In genomic region chr2:129067070-129067469, GRCh38 we compare ENCODE assay signal across 32 cellular contexts.
"Had no signal": no experiment of that assay in that cellular context is flagged by ENCODE, and none has a peak within 500 bp of the region (broad histone marks: within the 10 kb centered on the region; RNA-seq: fewer than 3 reads in every experiment).

No MANE protein-coding gene starts in this region.

- H3K4me3 ChIP-seq: ascending aorta had no signal

- H3K9me3 ChIP-seq: ascending aorta had no signal

- H3K4me1 ChIP-seq: ascending aorta had no signal

- H3K9me3 Mint-ChIP-seq: activated B cell treated with CpG ODN at 0.5 μM for 24 hours; activated CD4-positive, alpha-beta memory T cell treated with anti-CD3 and anti-CD28 coated beads for 36 hours; activated CD4-positive, alpha-beta T cell treated with anti-CD3 and anti-CD28 coated beads, Interleukin-2, amount 10 ng/mL, durations not matched to agents 24 days and 14 days; activated CD8-positive, alpha-beta T cell treated with anti-CD3 and anti-CD28 coated beads for 36 hours; activated naive CD4-positive, alpha-beta T cell treated with anti-CD3 and anti-CD28 coated beads, Interleukin-2, amount 10 ng/mL, durations not matched to agents 7 days and 5 days; activated naive CD4-positive, alpha-beta T cell treated with anti-CD3 and anti-CD28 coated beads, Interleukin-2, amount 50 U/mL, for 24 hours; activated naive CD8-positive, alpha-beta T cell treated with anti-CD3 and anti-CD28 coated beads, Interleukin-2, amount 10 ng/mL, durations not matched to agents 7 days and 5 days; activated naive CD8-positive, alpha-beta T cell treated with anti-CD3 and anti-CD28 coated beads, Interleukin-2, amount 50 U/mL, for 24 hours; activated T-cell treated with anti-CD3 and anti-CD28 coated beads, Interleukin-2, amount 50 U/mL, for 24 hours; activated T-helper 2 cell treated with anti-CD3 and anti-CD28 coated beads, Interferon-gamma antibody, Interleukin-2, Interleukin-4, amounts not matched to agents 10 μg/mL and 5 μg/mL and 100 μg/mL, durations not matched to agents 14 hours and 24 hours and 36 hours; brain; central memory CD8-positive, alpha-beta T cell; T-cell had no signal

- H3K36me3 ChIP-seq: ascending aorta had no signal

- H3K27ac ChIP-seq: ascending aorta, VCaP had no signal

- H3K36me3 Mint-ChIP-seq: activated CD4-positive, alpha-beta memory T cell treated with anti-CD3 and anti-CD28 coated beads for 36 hours; activated CD8-positive, alpha-beta memory T cell treated with anti-CD3 and anti-CD28 coated beads, Interleukin-2, amount 10 ng/mL, durations not matched to agents 7 days and 5 days; activated naive CD4-positive, alpha-beta T cell treated with anti-CD3 and anti-CD28 coated beads, Interleukin-2, amount 10 ng/mL, durations not matched to agents 7 days and 5 days; activated naive CD4-positive, alpha-beta T cell treated with anti-CD3 and anti-CD28 coated beads, Interleukin-2, amount 50 U/mL, for 24 hours; activated naive CD8-positive, alpha-beta T cell; activated naive CD8-positive, alpha-beta T cell treated with anti-CD3 and anti-CD28 coated beads, Interleukin-2, amount 10 ng/mL, durations not matched to agents 7 days and 5 days; brain; T-cell had no signal

- H3K27me3 ChIP-seq: ascending aorta had no signal

- H3K4me1 Mint-ChIP-seq: activated B cell treated with CpG ODN at 0.5 μM for 24 hours; activated CD4-positive, alpha-beta T cell treated with anti-CD3 and anti-CD28 coated beads, Interleukin-2, amount 10 ng/mL, durations not matched to agents 24 days and 14 days; activated CD8-positive, alpha-beta memory T cell treated with anti-CD3 and anti-CD28 coated beads, Interleukin-2, amount 10 ng/mL, durations not matched to agents 7 days and 5 days; activated naive CD4-positive, alpha-beta T cell treated with anti-CD3 and anti-CD28 coated beads, Interleukin-2, amount 10 ng/mL, durations not matched to agents 7 days and 5 days; activated naive CD4-positive, alpha-beta T cell treated with anti-CD3 and anti-CD28 coated beads, Interleukin-2, amount 50 U/mL, for 24 hours; activated naive CD8-positive, alpha-beta T cell treated with anti-CD3 and anti-CD28 coated beads, Interleukin-2, amount 50 U/mL, for 24 hours; central memory CD8-positive, alpha-beta T cell; T-cell; T-helper 17 cell had no signal

- H3K4me3 Mint-ChIP-seq: activated B cell treated with CpG ODN at 0.5 μM for 24 hours; activated CD4-positive, alpha-beta memory T cell treated with anti-CD3 and anti-CD28 coated beads for 36 hours; activated CD4-positive, alpha-beta T cell treated with anti-CD3 and anti-CD28 coated beads, Interleukin-2, amount 10 ng/mL, durations not matched to agents 24 days and 14 days; activated CD8-positive, alpha-beta memory T cell treated with anti-CD3 and anti-CD28 coated beads, Interleukin-2, amount 10 ng/mL, durations not matched to agents 7 days and 5 days; activated CD8-positive, alpha-beta T cell treated with anti-CD3 and anti-CD28 coated beads for 36 hours; activated naive CD4-positive, alpha-beta T cell treated with anti-CD3 and anti-CD28 coated beads, Interleukin-2, amount 10 ng/mL, durations not matched to agents 7 days and 5 days; activated naive CD4-positive, alpha-beta T cell treated with anti-CD3 and anti-CD28 coated beads, Interleukin-2, amount 50 U/mL, for 24 hours; activated naive CD8-positive, alpha-beta T cell; activated naive CD8-positive, alpha-beta T cell treated with anti-CD3 and anti-CD28 coated beads, Interleukin-2, amount 10 ng/mL, durations not matched to agents 7 days and 5 days; activated naive CD8-positive, alpha-beta T cell treated with anti-CD3 and anti-CD28 coated beads, Interleukin-2, amount 50 U/mL, for 24 hours; activated T-cell treated with anti-CD3 and anti-CD28 coated beads, Interleukin-2, amount 50 U/mL, for 24 hours; brain; central memory CD8-positive, alpha-beta T cell; T-cell; T-helper 17 cell had no signal

- H3K27ac Mint-ChIP-seq: activated B cell treated with CpG ODN at 0.5 μM for 24 hours; activated CD4-positive, alpha-beta memory T cell treated with anti-CD3 and anti-CD28 coated beads for 36 hours; activated CD4-positive, alpha-beta T cell treated with anti-CD3 and anti-CD28 coated beads, Interleukin-2, amount 10 ng/mL, durations not matched to agents 24 days and 14 days; activated CD8-positive, alpha-beta memory T cell treated with anti-CD3 and anti-CD28 coated beads, Interleukin-2, amount 10 ng/mL, durations not matched to agents 7 days and 5 days; activated CD8-positive, alpha-beta T cell treated with anti-CD3 and anti-CD28 coated beads for 36 hours; activated naive CD4-positive, alpha-beta T cell treated with anti-CD3 and anti-CD28 coated beads, Interleukin-2, amount 10 ng/mL, durations not matched to agents 7 days and 5 days; activated naive CD4-positive, alpha-beta T cell treated with anti-CD3 and anti-CD28 coated beads, Interleukin-2, amount 50 U/mL, for 24 hours; activated naive CD8-positive, alpha-beta T cell; activated naive CD8-positive, alpha-beta T cell treated with anti-CD3 and anti-CD28 coated beads, Interleukin-2, amount 10 ng/mL, durations not matched to agents 7 days and 5 days; activated naive CD8-positive, alpha-beta T cell treated with anti-CD3 and anti-CD28 coated beads, Interleukin-2, amount 50 U/mL, for 24 hours; activated T-cell treated with anti-CD3 and anti-CD28 coated beads, Interleukin-2, amount 50 U/mL, for 24 hours; activated T-helper 2 cell treated with anti-CD3 and anti-CD28 coated beads, Interferon-gamma antibody, Interleukin-2, Interleukin-4, amounts not matched to agents 10 μg/mL and 5 μg/mL and 100 μg/mL, durations not matched to agents 14 hours and 24 hours and 36 hours; brain; T-cell; T-helper 17 cell had no signal

- ATAC-seq: activated CD8-positive, alpha-beta memory T cell treated with anti-CD3 and anti-CD28 coated beads, Interleukin-2, amount 10 ng/mL, durations not matched to agents 7 days and 5 days; activated CD8-positive, alpha-beta T cell treated with anti-CD3 and anti-CD28 coated beads for 36 hours; activated naive CD8-positive, alpha-beta T cell treated with anti-CD3 and anti-CD28 coated beads, Interleukin-2, amount 50 U/mL, for 24 hours; T-cell; T-helper 17 cell had no signal

- DNase-seq: activated B cell treated with CpG ODN at 0.5 μM for 24 hours; activated CD4-positive, alpha-beta memory T cell treated with anti-CD3 and anti-CD28 coated beads for 36 hours; activated CD4-positive, alpha-beta T cell treated with anti-CD3 and anti-CD28 coated beads for 4 hours; activated CD4-positive, alpha-beta T cell treated with anti-CD3 and anti-CD28 coated beads, Interleukin-2, amount 10 ng/mL, durations not matched to agents 24 days and 14 days; activated CD4-positive, alpha-beta T cell treated with anti-CD3 and anti-CD28 coated beads, Interleukin-2, amount 50 U/mL, for 1 hour; activated CD4-positive, alpha-beta T cell treated with anti-CD3 and anti-CD28 coated beads, Interleukin-2, amount 50 U/mL, for 4 hours; activated CD4-positive, CD25-positive, alpha-beta regulatory T cell treated with anti-CD3 and anti-CD28 coated beads, Interleukin-2, amount 50 U/mL, for 72 hours; activated CD8-positive, alpha-beta memory T cell treated with anti-CD3 and anti-CD28 coated beads, Interleukin-2, amount 10 ng/mL, durations not matched to agents 7 days and 5 days; activated CD8-positive, alpha-beta memory T cell treated with anti-CD3 and anti-CD28 coated beads, Interleukin-2, amount 50 U/mL, for 48 hours; activated CD8-positive, alpha-beta T cell treated with anti-CD3 and anti-CD28 coated beads for 36 hours; activated effector memory CD4-positive, alpha-beta T cell treated with Interleukin-2 at 50 U/mL for 16 hours; activated gamma-delta T cell; activated naive CD4-positive, alpha-beta T cell treated with anti-CD3 and anti-CD28 coated beads, Interleukin-2, amount 10 ng/mL, durations not matched to agents 7 days and 5 days; activated naive CD4-positive, alpha-beta T cell treated with Interleukin-2 at 50 U/mL for 16 hours; activated naive CD8-positive, alpha-beta T cell treated with anti-CD3 and anti-CD28 coated beads, Interleukin-2, amount 10 ng/mL, durations not matched to agents 7 days and 5 days; activated naive CD8-positive, alpha-beta T cell treated with anti-CD3 and anti-CD28 coated beads, Interleukin-2, amount 50 U/mL, for 24 hours; activated T-cell treated with anti-CD3 and anti-CD28 coated beads, Interleukin-2, amount 50 U/mL, for 24 hours; activated T-cell treated with anti-CD3 and anti-CD28 coated beads, Interleukin-2, amount 50 U/mL, for 48 hours; amygdala; anterior cingulate cortex; cerebellar nuclear complex; T-cell; T-helper 17 cell; T-helper 9 cell had no signal

- H3K27me3 Mint-ChIP-seq: activated B cell treated with CpG ODN at 0.5 μM for 24 hours; activated CD4-positive, alpha-beta memory T cell treated with anti-CD3 and anti-CD28 coated beads for 36 hours; activated CD4-positive, alpha-beta T cell treated with anti-CD3 and anti-CD28 coated beads, Interleukin-2, amount 10 ng/mL, durations not matched to agents 24 days and 14 days; activated CD8-positive, alpha-beta memory T cell treated with anti-CD3 and anti-CD28 coated beads, Interleukin-2, amount 10 ng/mL, durations not matched to agents 7 days and 5 days; activated CD8-positive, alpha-beta T cell treated with anti-CD3 and anti-CD28 coated beads for 36 hours; activated naive CD4-positive, alpha-beta T cell treated with anti-CD3 and anti-CD28 coated beads, Interleukin-2, amount 10 ng/mL, durations not matched to agents 7 days and 5 days; activated naive CD4-positive, alpha-beta T cell treated with anti-CD3 and anti-CD28 coated beads, Interleukin-2, amount 50 U/mL, for 24 hours; activated naive CD8-positive, alpha-beta T cell; activated naive CD8-positive, alpha-beta T cell treated with anti-CD3 and anti-CD28 coated beads, Interleukin-2, amount 10 ng/mL, durations not matched to agents 7 days and 5 days; activated naive CD8-positive, alpha-beta T cell treated with anti-CD3 and anti-CD28 coated beads, Interleukin-2, amount 50 U/mL, for 24 hours; activated T-cell treated with anti-CD3 and anti-CD28 coated beads, Interleukin-2, amount 50 U/mL, for 24 hours; brain; central memory CD8-positive, alpha-beta T cell; T-cell; T-helper 17 cell had no signal

- FAIRE-seq: TTC549 had no signal
